In genomic region chrX:43349363-43349762, GRCh38 we compare ENCODE assay signal across 8 cellular contexts.
A peak's percentile ranks its signal among the peaks of the same experiment; 100 is the strongest.
DNase-seq lines count a peak whose midpoint lies in the region; ATAC-seq lines count a peak whose summit lies in the region.

No MANE protein-coding gene starts in this region.

- peak; percentile 1 for DNase-seq in NCI-H2227 (lab: John Stamatoyannopoulos, UW; ENCODE audit: unreplicated experiment)
- no peak for DNase-seq in NCI-H2227 treated with DMSO at 0.1 percent for 48 hours (lab: John Stamatoyannopoulos, UW)
- DNase-seq in NCI-H1694 treated with DMSO at 0.1 percent for 48 hours (lab: John Stamatoyannopoulos, UW), result peak; percentile 11
- peak; percentile 54 for DNase-seq in activated T-cell treated with anti-CD3 and anti-CD28 coated beads, Interleukin-2, amount 50 U/mL, for 24 hours
- DNase-seq in iPS DF 4.7 (ENCODE audit: extremely low read depth, low spot score), result peak; percentile 22
- DNase-seq in stimulated activated CD4-positive, alpha-beta T cell treated with anti-CD3 and anti-CD28 coated beads, TNF-alpha, amount 100 ng/mL, for 48 hours (ENCODE audit: low read depth in 3 of 3), result peak in 2 of 3 donors; percentile 3 to 32
- no peak for DNase-seq in hippocampal formation (lab: John Stamatoyannopoulos, UW)

- peaks cover 33% of the 10 kb centered on the region for H3K27me3 Mint-ChIP-seq in activated T-cell treated with anti-CD3 and anti-CD28 coated beads, Interleukin-2, amount 50 U/mL, for 24 hours

- H3K9me3 Mint-ChIP-seq in activated T-cell treated with anti-CD3 and anti-CD28 coated beads, Interleukin-2, amount 50 U/mL, for 24 hours, result no peaks in the 10 kb centered on the region

- no peaks in the 10 kb centered on the region for H3K36me3 Mint-ChIP-seq in activated T-cell treated with anti-CD3 and anti-CD28 coated beads, Interleukin-2, amount 50 U/mL, for 24 hours (ENCODE audit: low read depth)

- H3K4me1 Mint-ChIP-seq in activated T-cell treated with anti-CD3 and anti-CD28 coated beads, Interleukin-2, amount 50 U/mL, for 24 hours (ENCODE audit: low read depth), result peaks cover 12% of the 10 kb centered on the region

- H3K4me3 Mint-ChIP-seq in activated T-cell treated with anti-CD3 and anti-CD28 coated beads, Interleukin-2, amount 50 U/mL, for 24 hours, result no peak overlapping the region

- no peak overlapping the region for H3K27ac Mint-ChIP-seq in activated T-cell treated with anti-CD3 and anti-CD28 coated beads, Interleukin-2, amount 50 U/mL, for 24 hours

- ATAC-seq in GM21825 (IDR thresholded peaks at IDR 0.05; ENCODE audit: unreplicated experiment), result peak; percentile 63

Comparison
In these comparisons a context has a peak if more than half of its experiments do, and no peak if none do; other contexts are left out.
1. DNase-seq: peak in NCI-H2227 (single experiment), NCI-H1694 treated with DMSO at 0.1 percent for 48 hours (single experiment), activated T-cell treated with anti-CD3 and anti-CD28 coated beads, Interleukin-2, amount 50 U/mL, for 24 hours (single experiment), iPS DF 4.7 (single experiment) and stimulated activated CD4-positive, alpha-beta T cell treated with anti-CD3 and anti-CD28 coated beads, TNF-alpha, amount 100 ng/mL, for 48 hours (2 of 3); none in NCI-H2227 treated with DMSO at 0.1 percent for 48 hours (single experiment) and hippocampal formation (0 of 2).